ENCODE assay signal across 16 cellular contexts in the genomic region with DNA sequence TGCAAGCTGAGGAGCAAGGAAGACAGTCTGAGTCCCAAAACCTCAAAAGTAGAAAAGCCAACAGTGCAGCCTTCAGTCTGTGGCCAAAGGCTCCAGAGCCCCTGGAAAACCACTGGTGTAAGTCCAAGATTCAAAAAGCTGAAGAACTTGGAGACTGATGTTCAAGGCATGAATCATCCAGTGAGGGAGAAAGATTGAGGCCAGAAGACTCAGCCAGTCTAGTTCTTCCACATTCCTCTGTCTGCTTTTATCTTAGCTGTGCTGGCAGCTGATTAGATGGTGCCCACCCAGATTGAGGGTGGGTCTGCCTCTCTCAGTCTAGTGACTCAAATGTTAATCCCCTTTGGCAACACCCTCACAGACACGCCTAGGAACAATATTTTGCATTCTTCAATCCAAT. TPM values are rescaled to one million over a fixed set of nuclear protein-coding genes. Genes with fewer than 3 reads are reported as not detected.
DNase-seq lines count a peak whose midpoint lies in the region; ATAC-seq and TF ChIP-seq lines count a peak whose summit lies in the region.
"Had no signal": no experiment of that assay in that cellular context is flagged by ENCODE, and none has a peak within 500 bp of the region (broad histone marks: within the 10 kb centered on the region; RNA-seq: fewer than 3 reads in every experiment).

No MANE protein-coding gene starts in this region.

- peak overlapping the region; percentile 79 for H3K4me3 Mint-ChIP-seq in type B pancreatic cell
- H3K4me3 Mint-ChIP-seq: stimulated activated memory B cell treated with anti-CD40 and anti-IgM and Interleukin-4, amounts not matched to agents 10 μg/mL and 1 μg/mL and 100 μg/mL, for 72 hours had no signal

- DNase-seq in amniotic epithelial cell (ENCODE audit: low read depth) (peak; percentile 72), foreskin keratinocyte (peak; percentile 75 to 92), type B pancreatic cell (ENCODE audit: extremely low spot score, unreplicated experiment) (no peak), NCI-H2227 (lab: John Stamatoyannopoulos, UW; ENCODE audit: unreplicated experiment) (no peak), SHP77 treated with DMSO at 0.1 percent for 48 hours (lab: John Stamatoyannopoulos, UW) (no peak)
- DNase-seq: activated CD4-positive, CD25-positive, alpha-beta regulatory T cell treated with anti-CD3 and anti-CD28 coated beads, Interleukin-2, amount 50 U/mL, for 72 hours; amniotic stem cell; head of caudate nucleus; NCI-H2081; NCI-H524 treated with DMSO at 0.1 percent for 48 hours; T-helper 9 cell; thyroid gland had no signal

- no peak overlapping the region for H3K4me3 ChIP-seq in HEK293 (ENCODE audit: low read depth, low read length)
- H3K4me3 ChIP-seq: BLaER1 treated with 17β-estradiol and CSF1 and Interleukin-3, amounts not matched to agents 10 nM and 100 nM; thyroid gland had no signal

- TF ChIP-seq CTCF in HEK293 (tag by site-specific recombination; IDR thresholded peaks at IDR 0.05) = no peak
- no peak for TF ChIP-seq CTCF in foreskin keratinocyte (conservative IDR thresholded peaks at IDR 0.05)
- no peak for TF ChIP-seq CTCF in type B pancreatic cell (conservative IDR thresholded peaks at IDR 0.05)

- ATAC-seq in foreskin keratinocyte (peak; percentile 97), GM19452 (IDR thresholded peaks at IDR 0.05; ENCODE audit: unreplicated experiment) (no peak)
- ATAC-seq: stimulated activated memory B cell treated with anti-CD40 and anti-IgM and Interleukin-4, amounts not matched to agents 10 μg/mL and 1 μg/mL and 100 μg/mL, for 72 hours had no signal

- H3K27ac ChIP-seq in HEK293 (ENCODE audit: extremely low read depth, low read depth, low read length) = no peak overlapping the region
- H3K27ac ChIP-seq in foreskin keratinocyte = no peak overlapping the region
- H3K27ac ChIP-seq: BLaER1 treated with 17β-estradiol and CSF1 and Interleukin-3, amounts not matched to agents 10 nM and 100 nM; thyroid gland had no signal

- H3K27me3 ChIP-seq in foreskin keratinocyte = no peaks in the 10 kb centered on the region
- H3K27me3 ChIP-seq: BLaER1 treated with 17β-estradiol and CSF1 and Interleukin-3, amounts not matched to agents 10 nM and 100 nM; thyroid gland had no signal

- peak overlapping the region; percentile 88 for H3K27ac Mint-ChIP-seq in type B pancreatic cell
- H3K27ac Mint-ChIP-seq: stimulated activated memory B cell treated with anti-CD40 and anti-IgM and Interleukin-4, amounts not matched to agents 10 μg/mL and 1 μg/mL and 100 μg/mL, for 72 hours had no signal

- no peaks in the 10 kb centered on the region for H3K9me3 ChIP-seq in HEK293 (ENCODE audit: control insufficient read depth, insufficient read depth, low read depth, low read length)
- H3K9me3 ChIP-seq: BLaER1 treated with 17β-estradiol and CSF1 and Interleukin-3, amounts not matched to agents 10 nM and 100 nM; thyroid gland had no signal

- no peaks in the 10 kb centered on the region for H3K4me1 ChIP-seq in HEK293 (ENCODE audit: control insufficient read depth, insufficient read depth, low read length)
- H3K4me1 ChIP-seq in foreskin keratinocyte = peaks cover 22% of the 10 kb centered on the region
- H3K4me1 ChIP-seq: BLaER1 treated with 17β-estradiol and CSF1 and Interleukin-3, amounts not matched to agents 10 nM and 100 nM; thyroid gland had no signal

- CTCF ChIA-PET in HEK293 (lab: Yijun Ruan, JAX) = no interaction called here

- no peaks in the 10 kb centered on the region for H3K36me3 ChIP-seq in HEK293 (ENCODE audit: control insufficient read depth in 2 of 2, insufficient read depth in 1 of 2, low read length in 2 of 2)
- H3K36me3 ChIP-seq: BLaER1 treated with 17β-estradiol and CSF1 and Interleukin-3, amounts not matched to agents 10 nM and 100 nM; thyroid gland had no signal

- peaks cover 4% of the 10 kb centered on the region for H3K4me1 Mint-ChIP-seq in type B pancreatic cell (ENCODE audit: unreplicated experiment)
- H3K4me1 Mint-ChIP-seq: stimulated activated memory B cell treated with anti-CD40 and anti-IgM and Interleukin-4, amounts not matched to agents 10 μg/mL and 1 μg/mL and 100 μg/mL, for 72 hours had no signal

- POLR2A ChIA-PET in HEK293 (lab: Yijun Ruan, JAX) = no interaction called here

- no peaks in the 10 kb centered on the region for H3K27me3 Mint-ChIP-seq in type B pancreatic cell
- H3K27me3 Mint-ChIP-seq: stimulated activated memory B cell treated with anti-CD40 and anti-IgM and Interleukin-4, amounts not matched to agents 10 μg/mL and 1 μg/mL and 100 μg/mL, for 72 hours had no signal

- no peaks in the 10 kb centered on the region for H3K9me3 Mint-ChIP-seq in type B pancreatic cell
- H3K9me3 Mint-ChIP-seq: stimulated activated memory B cell treated with anti-CD40 and anti-IgM and Interleukin-4, amounts not matched to agents 10 μg/mL and 1 μg/mL and 100 μg/mL, for 72 hours had no signal

- H3K36me3 Mint-ChIP-seq in type B pancreatic cell = no peaks in the 10 kb centered on the region
- H3K36me3 Mint-ChIP-seq: stimulated activated memory B cell treated with anti-CD40 and anti-IgM and Interleukin-4, amounts not matched to agents 10 μg/mL and 1 μg/mL and 100 μg/mL, for 72 hours had no signal

TF ChIP-seq in HEK293, 187 proteins besides CTCF, POLR2A, EP300 and RAD21:
- no peak for TF ChIP-seq ZNF354C (tag by site-specific recombination; IDR thresholded peaks at IDR 0.05; ENCODE audit: borderline replicate concordance, low read depth)
- TF ChIP-seq, protein P1, sequence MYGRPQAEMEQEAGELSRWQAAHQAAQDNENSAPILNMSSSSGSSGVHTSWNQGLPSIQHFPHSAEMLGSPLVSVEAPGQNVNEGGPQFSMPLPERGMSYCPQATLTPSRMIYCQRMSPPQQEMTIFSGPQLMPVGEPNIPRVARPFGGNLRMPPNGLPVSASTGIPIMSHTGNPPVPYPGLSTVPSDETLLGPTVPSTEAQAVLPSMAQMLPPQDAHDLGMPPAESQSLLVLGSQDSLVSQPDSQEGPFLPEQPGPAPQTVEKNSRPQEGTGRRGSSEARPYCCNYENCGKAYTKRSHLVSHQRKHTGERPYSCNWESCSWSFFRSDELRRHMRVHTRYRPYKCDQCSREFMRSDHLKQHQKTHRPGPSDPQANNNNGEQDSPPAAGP (tag by site-specific recombination; IDR thresholded peaks at IDR 0.05) = peak; percentile 53; the same call in 1 of the 2 replicates

RNA-seq across cellular contexts. Expression of gene MDFIC, which starts 20.1 kb away (rescaled TPM):
- total RNA-seq in foreskin keratinocyte (14.1 and 15.1 TPM in 2 replicates), type B pancreatic cell (ENCODE audit: low replicate concordance) (20.2 and 20.7 TPM in 2 replicates)
- polyA plus RNA-seq in foreskin keratinocyte = 5.0 and 5.2 TPM in 2 replicates

Comparison
In these comparisons a context has a peak if more than half of its experiments do, and no peak if none do; other contexts are left out.
1. DNase-seq: peak in amniotic epithelial cell (single experiment) and foreskin keratinocyte (2 of 2); none in type B pancreatic cell (single experiment), NCI-H2227 (single experiment) and SHP77 treated with DMSO at 0.1 percent for 48 hours (single experiment).